Comparison of ENCODE assay signal across 29 cellular contexts in the genomic region with DNA sequence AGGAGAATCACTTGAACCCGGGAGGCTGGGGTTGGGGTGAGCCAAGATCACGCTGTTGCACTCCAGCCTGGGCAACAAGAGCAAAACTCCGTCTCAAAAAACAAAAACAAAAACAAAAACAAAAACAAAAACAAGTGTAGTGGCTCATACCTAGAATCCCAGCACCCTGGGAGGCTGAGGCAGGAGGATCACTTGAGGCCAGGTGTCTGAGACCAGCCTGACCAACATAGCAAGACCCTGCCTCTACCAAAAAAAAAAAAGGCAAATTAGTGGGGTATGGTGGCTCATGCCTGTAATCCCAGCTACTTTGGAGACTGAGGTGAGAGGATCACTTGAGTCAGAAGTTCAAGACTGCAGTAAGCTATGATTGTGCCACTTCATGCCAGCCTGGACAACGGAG.
"Had no signal": no experiment of that assay in that cellular context is flagged by ENCODE, and none has a peak within 500 bp of the region (broad histone marks: within the 10 kb centered on the region; RNA-seq: fewer than 3 reads in every experiment).

No MANE protein-coding gene starts in this region.

- H3K27ac ChIP-seq: colonic mucosa, coronary artery, dorsolateral prefrontal cortex, epithelial cell of prostate, esophagus muscularis mucosa, esophagus squamous epithelium, foreskin keratinocyte, gastrocnemius medialis, gastroesophageal sphincter, heart left ventricle, heart right ventricle had no signal

- ATAC-seq: effector memory CD8-positive, alpha-beta T cell; esophagus mucosa; foreskin keratinocyte; gastrocnemius medialis; gastroesophageal sphincter; heart left ventricle; heart right ventricle had no signal

- H3K4me1 ChIP-seq: colonic mucosa had no signal

- H3K9me3 ChIP-seq: colonic mucosa, esophagus muscularis mucosa, esophagus squamous epithelium, gastrocnemius medialis, gastroesophageal sphincter had no signal

- H3K27ac Mint-ChIP-seq: dendritic cell treated with granulocyte-macrophage colony-stimulating factor and Interleukin-4, amounts not matched to agents 40 ng/mL and 50 ng/mL, for 4 days; effector memory CD8-positive, alpha-beta T cell; endodermal cell had no signal

- H3K4me3 ChIP-seq: colonic mucosa, coronary artery, dorsolateral prefrontal cortex, esophagus muscularis mucosa, esophagus squamous epithelium, gastrocnemius medialis, gastroesophageal sphincter, heart left ventricle, heart right ventricle had no signal

- H3K9me3 Mint-ChIP-seq: dendritic cell treated with granulocyte-macrophage colony-stimulating factor and Interleukin-4, amounts not matched to agents 40 ng/mL and 50 ng/mL, for 4 days; effector memory CD8-positive, alpha-beta T cell; endodermal cell had no signal

- H3K4me1 Mint-ChIP-seq: endodermal cell had no signal

- FAIRE-seq: colon, endometrium, endothelial cell of umbilical vein, frontal cortex had no signal

- H3K36me3 ChIP-seq: colonic mucosa, esophagus muscularis mucosa, esophagus squamous epithelium, gastrocnemius medialis, gastroesophageal sphincter, heart left ventricle, heart right ventricle had no signal

- H3K27me3 ChIP-seq: colonic mucosa, dorsolateral prefrontal cortex, esophagus muscularis mucosa, esophagus squamous epithelium, foreskin keratinocyte, gastrocnemius medialis, gastroesophageal sphincter, heart left ventricle, heart right ventricle had no signal

- H3K4me3 Mint-ChIP-seq: dendritic cell treated with granulocyte-macrophage colony-stimulating factor and Interleukin-4, amounts not matched to agents 40 ng/mL and 50 ng/mL, for 4 days; effector memory CD8-positive, alpha-beta T cell; endodermal cell had no signal

- DNase-seq: colonic mucosa; cortex of kidney; dermis blood vessel endothelial cell; dorsolateral prefrontal cortex; effector CD4-positive, alpha-beta T cell; effector CD8-positive, alpha-beta T cell; effector memory CD4-positive, alpha-beta T cell; effector memory CD8-positive, alpha-beta T cell; endodermal cell; erythroblast; esophagus squamous epithelium; foreskin fibroblast; foreskin keratinocyte; foreskin melanocyte; gastrocnemius medialis; glutamatergic neuron; head of caudate nucleus; heart left ventricle; heart right ventricle had no signal

- H3K27me3 Mint-ChIP-seq: dendritic cell treated with granulocyte-macrophage colony-stimulating factor and Interleukin-4, amounts not matched to agents 40 ng/mL and 50 ng/mL, for 4 days; effector memory CD8-positive, alpha-beta T cell had no signal
